26 cellular contexts compared by ENCODE assay signal in genomic region chr1:179576509-179576908, GRCh38. TPM values are rescaled to one million over a fixed set of nuclear protein-coding genes. Genes with fewer than 3 reads are reported as not detected.
"Had no signal": no experiment of that assay in that cellular context is flagged by ENCODE, and none has a peak within 500 bp of the region (broad histone marks: within the 10 kb centered on the region; RNA-seq: fewer than 3 reads in every experiment).

No MANE protein-coding gene starts in this region.

- H3K4me1 ChIP-seq: parathyroid adenoma, uterus had no signal

- H3K4me1 Mint-ChIP-seq: endodermal cell had no signal

- H3K4me3 Mint-ChIP-seq: activated CD4-positive, alpha-beta T cell treated with anti-CD3 and anti-CD28 coated beads, Interleukin-2, amount 10 ng/mL, durations not matched to agents 24 days and 14 days; activated CD8-positive, alpha-beta T cell treated with anti-CD3 and anti-CD28 coated beads for 36 hours; activated naive CD8-positive, alpha-beta T cell treated with anti-CD3 and anti-CD28 coated beads, Interleukin-2, amount 50 U/mL, for 24 hours; activated T-cell treated with anti-CD3 and anti-CD28 coated beads, Interleukin-2, amount 50 U/mL, for 24 hours had no signal

- H2AFZ ChIP-seq: parathyroid adenoma had no signal

- H3K36me3 ChIP-seq: brain microvascular endothelial cell, colonic mucosa, sigmoid colon, spleen, tibial nerve, uterus had no signal

- ATAC-seq: activated CD8-positive, alpha-beta T cell treated with anti-CD3 and anti-CD28 coated beads for 36 hours; activated naive CD8-positive, alpha-beta T cell treated with anti-CD3 and anti-CD28 coated beads, Interleukin-2, amount 50 U/mL, for 24 hours; stimulated activated naive CD8-positive, alpha-beta T cell treated with anti-CD3 and anti-CD28 coated beads, Interleukin-15, Interleukin-2, amounts not matched to agents 100 U/mL and 50 U/mL, for 24 hours had no signal

- H3K79me2 ChIP-seq: parathyroid adenoma had no signal

- DNase-seq: activated CD4-positive, alpha-beta T cell treated with anti-CD3 and anti-CD28 coated beads, Interleukin-2, amount 10 ng/mL, durations not matched to agents 24 days and 14 days; activated CD8-positive, alpha-beta T cell treated with anti-CD3 and anti-CD28 coated beads for 36 hours; activated naive CD4-positive, alpha-beta T cell treated with Interleukin-2 at 50 U/mL for 16 hours; activated naive CD8-positive, alpha-beta T cell treated with anti-CD3 and anti-CD28 coated beads, Interleukin-2, amount 50 U/mL, for 24 hours; activated T-cell treated with anti-CD3 and anti-CD28 coated beads, Interleukin-2, amount 50 U/mL, for 24 hours; anterior cingulate cortex; brain microvascular endothelial cell; central memory CD4-positive, alpha-beta T cell; colonic mucosa; endodermal cell; foreskin fibroblast; hippocampal formation; sigmoid colon; spleen; stimulated activated naive CD8-positive, alpha-beta T cell treated with anti-CD3 and anti-CD28 coated beads, Interleukin-15, Interleukin-2, amounts not matched to agents 100 U/mL and 50 U/mL, for 24 hours; T-helper 1 cell; T1000; uterus had no signal

- H3K4me3 ChIP-seq: lung, uterus had no signal

- H3K27ac Mint-ChIP-seq: activated CD4-positive, alpha-beta T cell treated with anti-CD3 and anti-CD28 coated beads, Interleukin-2, amount 10 ng/mL, durations not matched to agents 24 days and 14 days; activated CD8-positive, alpha-beta T cell treated with anti-CD3 and anti-CD28 coated beads for 36 hours; activated naive CD8-positive, alpha-beta T cell treated with anti-CD3 and anti-CD28 coated beads, Interleukin-2, amount 50 U/mL, for 24 hours; activated T-cell treated with anti-CD3 and anti-CD28 coated beads, Interleukin-2, amount 50 U/mL, for 24 hours; activated T-helper 2 cell treated with anti-CD3 and anti-CD28 coated beads, Interferon-gamma antibody, Interleukin-2, Interleukin-4, amounts not matched to agents 10 μg/mL and 5 μg/mL and 100 μg/mL, durations not matched to agents 14 hours and 24 hours and 36 hours; endodermal cell had no signal

- H3K9me3 ChIP-seq: colonic mucosa, sigmoid colon, spleen, uterus had no signal

- H3K27ac ChIP-seq: brain microvascular endothelial cell, colonic mucosa, epithelial cell of prostate, parathyroid adenoma, sigmoid colon, spleen, tibial nerve, uterus had no signal

- H3K9me3 Mint-ChIP-seq: activated CD4-positive, alpha-beta T cell treated with anti-CD3 and anti-CD28 coated beads, Interleukin-2, amount 10 ng/mL, durations not matched to agents 24 days and 14 days; activated CD8-positive, alpha-beta T cell treated with anti-CD3 and anti-CD28 coated beads for 36 hours; activated T-cell treated with anti-CD3 and anti-CD28 coated beads, Interleukin-2, amount 50 U/mL, for 24 hours; activated T-helper 2 cell treated with anti-CD3 and anti-CD28 coated beads, Interferon-gamma antibody, Interleukin-2, Interleukin-4, amounts not matched to agents 10 μg/mL and 5 μg/mL and 100 μg/mL, durations not matched to agents 14 hours and 24 hours and 36 hours had no signal

- H3K9ac ChIP-seq: parathyroid adenoma had no signal

RNA-seq across cellular contexts. Expression of gene NPHS2, which starts 0.8 kb away (rescaled TPM):
- total RNA-seq: activated CD4-positive, alpha-beta T cell treated with anti-CD3 and anti-CD28 coated beads, Interleukin-2, amount 10 ng/mL, durations not matched to agents 24 days and 14 days; activated CD8-positive, alpha-beta T cell treated with anti-CD3 and anti-CD28 coated beads for 36 hours; activated T-helper 2 cell treated with anti-CD3 and anti-CD28 coated beads, Interferon-gamma antibody, Interleukin-2, Interleukin-4, amounts not matched to agents 10 μg/mL and 5 μg/mL and 100 μg/mL, durations not matched to agents 14 hours and 24 hours and 36 hours; colonic mucosa; endodermal cell; left lobe of liver; lung; mononuclear cell; sigmoid colon; tibial nerve; uterus had no signal
- polyA plus RNA-seq: keratinocyte, lung had no signal

RNA-seq across cellular contexts. Expression of gene TDRD5, which starts 15.1 kb away (rescaled TPM):
- total RNA-seq: activated CD4-positive, alpha-beta T cell treated with anti-CD3 and anti-CD28 coated beads, Interleukin-2, amount 10 ng/mL, durations not matched to agents 24 days and 14 days; activated CD8-positive, alpha-beta T cell treated with anti-CD3 and anti-CD28 coated beads for 36 hours; activated T-helper 2 cell treated with anti-CD3 and anti-CD28 coated beads, Interferon-gamma antibody, Interleukin-2, Interleukin-4, amounts not matched to agents 10 μg/mL and 5 μg/mL and 100 μg/mL, durations not matched to agents 14 hours and 24 hours and 36 hours; left lobe of liver; sigmoid colon had no signal
- polyA plus RNA-seq: keratinocyte had no signal
